Comparison of ENCODE assay signal across 7 cellular contexts in the genomic region with DNA sequence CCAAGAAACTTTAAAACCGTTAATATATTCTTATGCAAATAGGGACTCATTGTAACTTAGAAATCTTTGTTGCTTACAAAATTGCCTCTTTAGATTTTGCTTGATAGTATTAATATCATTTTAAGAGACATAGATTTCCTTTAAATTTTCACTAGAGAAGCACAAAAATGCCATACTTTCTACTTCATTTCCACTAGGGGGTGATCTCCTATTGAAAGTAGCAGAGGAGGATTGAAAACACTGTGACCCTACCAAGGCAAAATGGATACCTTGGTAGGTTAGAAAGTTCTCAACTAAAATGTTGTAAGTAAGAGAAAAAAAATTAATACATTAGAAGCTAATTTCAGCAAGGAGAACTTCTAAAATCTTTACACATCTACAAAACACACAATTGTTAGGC.
DNase-seq lines count a peak whose midpoint lies in the region; ATAC-seq and TF ChIP-seq lines count a peak whose summit lies in the region.

No MANE protein-coding gene starts in this region.

- DNase-seq in GM12864 (ENCODE audit: low read depth) (peak; percentile 3), Kasumi-1 (lab: John Stamatoyannopoulos, UW) (peak; percentile 71 to 90), astrocyte of the hippocampus (ENCODE audit: low read depth, low spot score) (peak; percentile 54), right lobe of liver (no peak), posterior vena cava (ENCODE audit: low spot score) (no peak), amniotic stem cell (lab: John Stamatoyannopoulos, UW) (no peak)

- H3K36me3 ChIP-seq in right lobe of liver: no peaks in the 10 kb centered on the region

- no peaks in the 10 kb centered on the region for H3K27me3 ChIP-seq in right lobe of liver

- intact Hi-C loops in right lobe of liver (cut with DNase I) (no loop called here), posterior vena cava (cut with DNase I) (no loop called here)

- TF ChIP-seq POLR2A in right lobe of liver (IDR thresholded peaks at IDR 0.05): no peak

- H3K4me3 ChIP-seq in GM12864 (ENCODE audit: low read depth, low read length) (no peak overlapping the region), right lobe of liver (no peak overlapping the region)

- H3K9me3 ChIP-seq in right lobe of liver: no peaks in the 10 kb centered on the region

- H3K27ac ChIP-seq in right lobe of liver: no peak overlapping the region

- no peaks in the 10 kb centered on the region for H3K4me1 ChIP-seq in right lobe of liver

- ATAC-seq in GM21576 (IDR thresholded peaks at IDR 0.05; ENCODE audit: unreplicated experiment) (peak; percentile 44), right lobe of liver (peak; percentile 45 to 62 (median 49))

- 9% methylated on average over 1 of the region's 1 CpG for WGBS in right lobe of liver (ENCODE audit: insufficient coverage, low coverage, low lambda C conversion rate, missing lambda C conversion rate)

- peak; percentile 45 for TF ChIP-seq CTCF in GM12864 (IDR thresholded peaks at IDR 0.05; ENCODE audit: low read depth, low read length, missing control alignments)
- TF ChIP-seq CTCF in right lobe of liver (IDR thresholded peaks at IDR 0.05): peak; percentile 30 to 54 (median 51)

Comparison
In these comparisons a context has a peak if more than half of its experiments do, and no peak if none do; other contexts are left out.
1. DNase-seq: peak in GM12864 (single experiment), Kasumi-1 (2 of 2) and astrocyte of the hippocampus (single experiment); none in right lobe of liver (0 of 3), posterior vena cava (single experiment) and amniotic stem cell (single experiment).